In the genomic region with DNA sequence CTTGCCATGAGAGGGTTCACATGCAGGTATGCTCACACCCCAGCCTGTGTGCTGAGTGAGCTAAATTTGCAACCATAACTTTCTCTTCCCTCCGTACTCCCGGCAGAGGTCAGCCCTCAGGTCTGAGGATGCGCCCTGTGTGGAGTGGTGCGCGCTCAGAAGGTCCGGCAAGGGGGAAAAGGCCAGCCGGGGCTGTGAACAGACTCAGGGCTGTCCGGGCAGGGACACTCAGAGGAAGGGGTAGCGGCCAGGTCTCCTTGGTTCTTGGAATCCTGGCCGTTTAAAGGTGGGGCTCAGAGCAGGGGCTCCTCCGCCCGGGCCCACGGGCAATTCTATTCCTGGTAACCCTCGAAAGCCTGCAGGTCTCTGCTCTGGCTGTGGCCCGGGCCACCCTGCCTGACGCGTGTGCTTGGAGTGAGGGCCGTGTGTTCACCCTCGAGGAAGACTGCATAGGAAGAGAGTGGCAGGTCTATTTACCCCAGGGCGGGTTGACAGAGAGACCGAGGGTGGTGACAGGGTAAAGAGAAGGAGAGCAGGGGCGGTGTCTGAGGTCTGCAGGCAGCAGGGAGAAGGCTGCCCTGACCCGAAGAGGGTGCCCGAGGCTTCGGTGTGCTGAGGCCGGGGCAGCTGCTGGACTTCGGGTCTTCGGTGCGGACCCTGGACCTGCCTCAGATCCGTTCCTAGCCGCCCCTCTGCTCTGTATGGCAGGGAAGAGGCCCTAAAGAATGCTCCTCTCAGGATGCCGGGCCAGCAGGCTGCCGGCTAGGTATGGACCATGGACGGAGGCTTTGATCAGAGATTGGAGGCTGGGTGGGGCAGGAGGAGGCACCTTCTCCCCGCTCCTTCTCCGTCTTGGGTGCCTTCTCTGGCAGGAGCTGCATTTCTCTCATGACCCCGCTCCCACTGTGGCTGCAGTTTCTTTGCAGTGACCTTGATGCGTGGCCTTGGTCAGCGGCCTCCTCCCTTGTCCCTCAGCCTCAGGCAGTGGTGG, we compare ENCODE assay signal across 1 cellular context.
TF ChIP-seq lines count a peak whose summit lies in the region.

No MANE protein-coding gene starts in this region.

TF ChIP-seq in HepG2, 621 proteins besides CTCF, POLR2A, EP300 and RAD21 (continued from another document and continues in another):
- TF ChIP-seq UBTF (CRISPR knock-in tag; IDR thresholded peaks at IDR 0.05): peak; percentile 67
- TF ChIP-seq SNAI1 (CRISPR knock-in tag; IDR thresholded peaks at IDR 0.05; ENCODE audit: borderline replicate concordance): no peak
- peak; percentile 38; the same call in 1 of the 2 replicates for TF ChIP-seq HNF4G (IDR thresholded peaks at IDR 0.05; ENCODE audit: borderline replicate concordance, low read depth, low read length)
- TF ChIP-seq HNF4G (CRISPR knock-in tag; IDR thresholded peaks at IDR 0.05; ENCODE audit: borderline replicate concordance, low read depth): no peak
- TF ChIP-seq, protein P1, sequence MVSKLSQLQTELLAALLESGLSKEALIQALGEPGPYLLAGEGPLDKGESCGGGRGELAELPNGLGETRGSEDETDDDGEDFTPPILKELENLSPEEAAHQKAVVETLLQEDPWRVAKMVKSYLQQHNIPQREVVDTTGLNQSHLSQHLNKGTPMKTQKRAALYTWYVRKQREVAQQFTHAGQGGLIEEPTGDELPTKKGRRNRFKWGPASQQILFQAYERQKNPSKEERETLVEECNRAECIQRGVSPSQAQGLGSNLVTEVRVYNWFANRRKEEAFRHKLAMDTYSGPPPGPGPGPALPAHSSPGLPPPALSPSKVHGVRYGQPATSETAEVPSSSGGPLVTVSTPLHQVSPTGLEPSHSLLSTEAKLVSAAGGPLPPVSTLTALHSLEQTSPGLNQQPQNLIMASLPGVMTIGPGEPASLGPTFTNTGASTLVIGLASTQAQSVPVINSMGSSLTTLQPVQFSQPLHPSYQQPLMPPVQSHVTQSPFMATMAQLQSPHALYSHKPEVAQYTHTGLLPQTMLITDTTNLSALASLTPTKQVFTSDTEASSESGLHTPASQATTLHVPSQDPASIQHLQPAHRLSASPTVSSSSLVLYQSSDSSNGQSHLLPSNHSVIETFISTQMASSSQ (IDR thresholded peaks at IDR 0.05; ENCODE audit: low read depth): no peak
- TF ChIP-seq, protein P1 (CRISPR knock-in tag; IDR thresholded peaks at IDR 0.05; ENCODE audit: borderline replicate concordance): peak; percentile 59; the same call in 1 of the 2 replicates
- TF ChIP-seq TEAD3 (CRISPR knock-in tag; optimal IDR thresholded peaks at IDR 0.05; ENCODE audit: borderline replicate concordance): peak; percentile 39
- TF ChIP-seq ZNF839 (CRISPR knock-in tag; IDR thresholded peaks at IDR 0.05; ENCODE audit: borderline replicate concordance): no peak
- no peak for TF ChIP-seq NONO (IDR thresholded peaks at IDR 0.05)
- peak; percentile 53; the same call in 1 of the 2 replicates for TF ChIP-seq NONO (CRISPR knock-in tag; conservative IDR thresholded peaks at IDR 0.05)
- no peak for TF ChIP-seq NAIF1 (CRISPR knock-in tag; IDR thresholded peaks at IDR 0.05; ENCODE audit: borderline replicate concordance)
- peak; percentile 65; the same call in 1 of the 2 replicates for TF ChIP-seq ZSCAN22 (CRISPR knock-in tag; IDR thresholded peaks at IDR 0.05)
- TF ChIP-seq ZFX (CRISPR knock-in tag; IDR thresholded peaks at IDR 0.05; ENCODE audit: low read depth): peak; percentile 68
- TF ChIP-seq ZMYM3 (CRISPR knock-in tag; IDR thresholded peaks at IDR 0.05): peak; percentile 34; the same call in 1 of the 2 replicates
- TF ChIP-seq, protein P2, sequence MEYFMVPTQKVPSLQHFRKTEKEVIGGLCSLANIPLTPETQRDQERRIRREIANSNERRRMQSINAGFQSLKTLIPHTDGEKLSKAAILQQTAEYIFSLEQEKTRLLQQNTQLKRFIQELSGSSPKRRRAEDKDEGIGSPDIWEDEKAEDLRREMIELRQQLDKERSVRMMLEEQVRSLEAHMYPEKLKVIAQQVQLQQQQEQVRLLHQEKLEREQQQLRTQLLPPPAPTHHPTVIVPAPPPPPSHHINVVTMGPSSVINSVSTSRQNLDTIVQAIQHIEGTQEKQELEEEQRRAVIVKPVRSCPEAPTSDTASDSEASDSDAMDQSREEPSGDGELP (IDR thresholded peaks at IDR 0.05; ENCODE audit: borderline replicate concordance, low read depth): 0 out of 2 replicates have a peak, but pooled peaks have one; percentile 37
- peak; percentile 67; the same call in 1 of the 2 replicates for TF ChIP-seq ZNF230 (CRISPR knock-in tag; IDR thresholded peaks at IDR 0.05)
- TF ChIP-seq SSRP1 (CRISPR knock-in tag; IDR thresholded peaks at IDR 0.05): no peak
- TF ChIP-seq U2AF2 (IDR thresholded peaks at IDR 0.05; ENCODE audit: low read depth, low read length): no peak
- TF ChIP-seq ZNF556 (CRISPR knock-in tag; IDR thresholded peaks at IDR 0.05; ENCODE audit: borderline replicate concordance): 0 out of 2 replicates have a peak, but pooled peaks have one; percentile 40
- TF ChIP-seq, protein P3, sequence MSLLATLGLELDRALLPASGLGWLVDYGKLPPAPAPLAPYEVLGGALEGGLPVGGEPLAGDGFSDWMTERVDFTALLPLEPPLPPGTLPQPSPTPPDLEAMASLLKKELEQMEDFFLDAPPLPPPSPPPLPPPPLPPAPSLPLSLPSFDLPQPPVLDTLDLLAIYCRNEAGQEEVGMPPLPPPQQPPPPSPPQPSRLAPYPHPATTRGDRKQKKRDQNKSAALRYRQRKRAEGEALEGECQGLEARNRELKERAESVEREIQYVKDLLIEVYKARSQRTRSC (CRISPR knock-in tag; IDR thresholded peaks at IDR 0.05; ENCODE audit: low read depth): 0 out of 2 replicates have a peak, but pooled peaks have one; percentile 39
- no peak for TF ChIP-seq GTF3A (CRISPR knock-in tag; conservative IDR thresholded peaks at IDR 0.05)
- peak; percentile 41; the same call in 1 of the 2 replicates for TF ChIP-seq TCF7 (IDR thresholded peaks at IDR 0.05; ENCODE audit: low read depth)
- peak; percentile 31; the same call in 1 of the 2 replicates for TF ChIP-seq ZNF543 (CRISPR knock-in tag; IDR thresholded peaks at IDR 0.05)
- peak; percentile 68; the same call in 1 of the 2 replicates for TF ChIP-seq ZNF598 (CRISPR knock-in tag; IDR thresholded peaks at IDR 0.05; ENCODE audit: borderline replicate concordance)
- TF ChIP-seq NR2F6 (IDR thresholded peaks at IDR 0.05): no peak
- 0 out of 2 replicates have a peak, but pooled peaks have one; percentile 27 for TF ChIP-seq NR2F6 (CRISPR knock-in tag; IDR thresholded peaks at IDR 0.05)
- 0 out of 2 replicates have a peak, but pooled peaks have one; percentile 58 for TF ChIP-seq ARNTL (CRISPR knock-in tag; IDR thresholded peaks at IDR 0.05)
- TF ChIP-seq SOX13 (IDR thresholded peaks at IDR 0.05): no peak
- TF ChIP-seq SOX13 (CRISPR knock-in tag; conservative IDR thresholded peaks at IDR 0.05 in 1 of 2, IDR thresholded peaks at IDR 0.05 in 1 of 2): 0 out of 4 replicates have a peak, but pooled peaks of 1 of the 2 experiments have one; percentile 6
- TF ChIP-seq MAFF (IDR thresholded peaks at IDR 0.05; ENCODE audit: low read depth, low read length): 0 out of 2 replicates have a peak, but pooled peaks have one; percentile 15
- peak; percentile 80 for TF ChIP-seq HNF4A (CRISPR knock-in tag; IDR thresholded peaks at IDR 0.05)
- TF ChIP-seq ZNF652 (CRISPR knock-in tag; IDR thresholded peaks at IDR 0.05; ENCODE audit: borderline replicate concordance, low read depth): no peak
- TF ChIP-seq ZBTB7B (CRISPR knock-in tag; IDR thresholded peaks at IDR 0.05): peak; percentile 79; the same call in 1 of the 2 replicates
- no peak for TF ChIP-seq ZNF674 (CRISPR knock-in tag; IDR thresholded peaks at IDR 0.05; ENCODE audit: low read depth)
- no peak for TF ChIP-seq MED8 (CRISPR knock-in tag; IDR thresholded peaks at IDR 0.05; ENCODE audit: insufficient replicate concordance)
- 0 out of 2 replicates have a peak, but pooled peaks have one; percentile 33 for TF ChIP-seq ZNF34 (CRISPR knock-in tag; IDR thresholded peaks at IDR 0.05; ENCODE audit: borderline replicate concordance)
- no peak for TF ChIP-seq ZNF260 (CRISPR knock-in tag; IDR thresholded peaks at IDR 0.05; ENCODE audit: borderline replicate concordance, low read depth)
- TF ChIP-seq AKNA (CRISPR knock-in tag; IDR thresholded peaks at IDR 0.05; ENCODE audit: borderline replicate concordance): no peak
- no peak for TF ChIP-seq ZFP82 (CRISPR knock-in tag; IDR thresholded peaks at IDR 0.05; ENCODE audit: borderline replicate concordance)
- peak; percentile 90 for TF ChIP-seq ZNF687 (CRISPR knock-in tag; IDR thresholded peaks at IDR 0.05)
- TF ChIP-seq ZNF263 (CRISPR knock-in tag; IDR thresholded peaks at IDR 0.05): peak; percentile 61; the same call in 1 of the 2 replicates
- peak; percentile 58 for TF ChIP-seq ZNF605 (CRISPR knock-in tag; IDR thresholded peaks at IDR 0.05)
